ENCODE assay signal across 8 cellular contexts in genomic region chr9:127503947-127504886, GRCh38. TPM values are rescaled to one million over a fixed set of nuclear protein-coding genes. Genes with fewer than 3 reads are reported as not detected.
A peak's percentile ranks its signal among the peaks of the same experiment; 100 is the strongest.
DNase-seq lines count a peak whose midpoint lies in the region; ATAC-seq and TF ChIP-seq lines count a peak whose summit lies in the region.

No MANE protein-coding gene starts in this region.

- no peaks in the 10 kb centered on the region for H3K27me3 ChIP-seq in adipocyte (replicated peaks; ENCODE audit: control insufficient read depth, insufficient read depth, low read length)
- no peaks in the 10 kb centered on the region for H3K27me3 ChIP-seq in left ventricle myocardium inferior (ENCODE audit: low read depth)
- no peaks in the 10 kb centered on the region for H3K27me3 ChIP-seq in aorta (ENCODE audit: control insufficient read depth in 1 of 2, insufficient read depth in 2 of 2, low read length in 1 of 2)

- POLR2A ChIA-PET in GM10248 (lab: Yijun Ruan, JAX), result no interaction called here

- peaks cover 54% of the 10 kb centered on the region for H3K36me3 ChIP-seq in adipocyte (ENCODE audit: control insufficient read depth, insufficient read depth, low read length, severe bottlenecking)
- H3K36me3 ChIP-seq in left ventricle myocardium inferior, result peaks cover 69% of the 10 kb centered on the region
- H3K36me3 ChIP-seq in aorta (ENCODE audit: control insufficient read depth in 1 of 2, insufficient read depth in 2 of 2, low read length in 1 of 2), result no peaks in the 10 kb centered on the region

- intact Hi-C loops in left ventricle myocardium inferior (cut with micrococcal nuclease) (loop anchor here (5.0 to 10.0 kb wide), 2 partner anchors 83 to 421 kb away; no protein-coding TSS in a partner anchor), aorta (cut with DNase I) (loop anchor here (1.0 to 10.0 kb wide), 6 partner anchors 82 to 421 kb away; partner anchors contain the start of gene TOR2A (in 1 of the 2))

- TF ChIP-seq CTCF in GM10248 (IDR thresholded peaks at IDR 0.05; ENCODE audit: control extremely low read depth, extremely low read depth, low read depth, missing control alignments) (peak; percentile 92), left ventricle myocardium inferior (IDR thresholded peaks at IDR 0.05; ENCODE audit: borderline replicate concordance) (peak; percentile 93)

- DNase-seq in GM10248 (ENCODE audit: extremely low spot score), result peak; percentile 78
- DNase-seq in NCI-H128 (lab: John Stamatoyannopoulos, UW; ENCODE audit: unreplicated experiment), result peak; percentile 35
- peak; percentile 52 to 80 (median 72) for DNase-seq in T-helper 1 cell
- peak; percentile 81 for DNase-seq in adipocyte (ENCODE audit: low read depth)
- DNase-seq in left ventricle myocardium inferior, result peak; percentile 86
- DNase-seq in retina, result peak; percentile 77
- DNase-seq in aorta, result peak; percentile 91 to 94

- CTCF ChIA-PET in GM10248 (lab: Yijun Ruan, JAX), result interaction anchor here (0.8 to 3.3 kb wide), 19 partner anchors 10 to 417 kb away, joined by 3 to 21 read pairs (median 4); partner anchors contain the start of genes PTRH1, TOR2A and TTC16

- WGBS in aorta, 2 donors, result 43 to 44% methylated on average over 25 of the region's 25 CpGs

- H3K9me3 ChIP-seq in adipocyte (ENCODE audit: control insufficient read depth, low read length) (no peaks in the 10 kb centered on the region), left ventricle myocardium inferior (replicated peaks) (no peaks in the 10 kb centered on the region), aorta (ENCODE audit: control insufficient read depth, low read length) (no peaks in the 10 kb centered on the region)

- H3K4me3 ChIP-seq in adipocyte (ENCODE audit: low read length) (no peak overlapping the region), left ventricle myocardium inferior (no peak overlapping the region), aorta (ENCODE audit: low read length in 2 of 2) (no peak overlapping the region)

- no peaks in the 10 kb centered on the region for H3K4me1 ChIP-seq in adipocyte (ENCODE audit: control insufficient read depth, insufficient read depth, low read length)
- peaks cover 12% of the 10 kb centered on the region for H3K4me1 ChIP-seq in left ventricle myocardium inferior
- H3K4me1 ChIP-seq in aorta (ENCODE audit: control insufficient read depth in 1 of 2, insufficient read depth in 2 of 2, low read length in 2 of 2), result no peaks in the 10 kb centered on the region

- H3K9ac ChIP-seq in adipocyte (ENCODE audit: low read length), result no peak overlapping the region

- ATAC-seq in aorta (ENCODE audit: low FRiP score) (peak; percentile 82), GM21786 (IDR thresholded peaks at IDR 0.05; ENCODE audit: unreplicated experiment) (no peak)

- peak overlapping the region; percentile 20 for H3K27ac ChIP-seq in left ventricle myocardium inferior (replicated peaks)
- H3K27ac ChIP-seq in aorta (ENCODE audit: low read depth in 1 of 2, low read length in 2 of 2), result peak overlapping the region in 1 of 2 donors; percentile 4

RNA-seq across cellular contexts. Expression of gene LRSAM1, which starts 52.9 kb away (rescaled TPM):
- total RNA-seq in left ventricle myocardium inferior, result 35.4 TPM
- total RNA-seq in aorta, result 10 to 100 TPM; 16.3 to 27.8 TPM
- polyA plus RNA-seq in aorta, result 10 to 100 TPM in 1 of 2 donors, 1 to 10 TPM in 1; 9.3 to 38.8 TPM

RNA-seq across cellular contexts. Expression of gene RPL12, which starts 53.0 kb away (rescaled TPM):
- 605 TPM for total RNA-seq in left ventricle myocardium inferior
- total RNA-seq in aorta, result 100 to 1,000 TPM; 875 to 907 TPM
- 1,000 to 10,000 TPM; 2,932 to 3,006 TPM for polyA plus RNA-seq in aorta

Comparison
In these comparisons a context has a peak if more than half of its experiments do, and no peak if none do; other contexts are left out.
1. DNase-seq: peak in every context shown above with its lines; median percentile 92 in aorta; 86 in left ventricle myocardium inferior; 81 in adipocyte; 78 in GM10248; 77 in retina; 72 in T-helper 1 cell; 35 in NCI-H128.